ENCODE assay signal across 18 cellular contexts in genomic region chr12:5273709-5274108, GRCh38.
"Had no signal": no experiment of that assay in that cellular context is flagged by ENCODE, and none has a peak within 500 bp of the region (broad histone marks: within the 10 kb centered on the region; RNA-seq: fewer than 3 reads in every experiment).

No MANE protein-coding gene starts in this region.

- H3K9me3 Mint-ChIP-seq: activated naive CD4-positive, alpha-beta T cell treated with anti-CD3 and anti-CD28 coated beads, Interleukin-2, amount 50 U/mL, for 24 hours; memory B cell; stimulated activated memory B cell treated with anti-CD40 and anti-IgM and Interleukin-4, amounts not matched to agents 10 μg/mL and 1 μg/mL and 100 μg/mL, for 72 hours had no signal

- H3K9ac ChIP-seq: parathyroid adenoma had no signal

- H3K36me3 Mint-ChIP-seq: activated naive CD4-positive, alpha-beta T cell treated with anti-CD3 and anti-CD28 coated beads, Interleukin-2, amount 50 U/mL, for 24 hours; memory B cell; naive thymus-derived CD4-positive, alpha-beta T cell; stimulated activated memory B cell treated with anti-CD40 and anti-IgM and Interleukin-4, amounts not matched to agents 10 μg/mL and 1 μg/mL and 100 μg/mL, for 72 hours had no signal

- H3K4me3 ChIP-seq: ascending aorta, breast epithelium, gastroesophageal sphincter, heart right ventricle, thyroid gland had no signal

- H3K27ac ChIP-seq: ascending aorta, breast epithelium, gastroesophageal sphincter, heart right ventricle, neutrophil, parathyroid adenoma, thyroid gland had no signal

- H3K4me1 Mint-ChIP-seq: activated naive CD4-positive, alpha-beta T cell treated with anti-CD3 and anti-CD28 coated beads, Interleukin-2, amount 50 U/mL, for 24 hours; memory B cell; naive thymus-derived CD4-positive, alpha-beta T cell; stimulated activated memory B cell treated with anti-CD40 and anti-IgM and Interleukin-4, amounts not matched to agents 10 μg/mL and 1 μg/mL and 100 μg/mL, for 72 hours had no signal

- H3K27me3 Mint-ChIP-seq: activated naive CD4-positive, alpha-beta T cell treated with anti-CD3 and anti-CD28 coated beads, Interleukin-2, amount 50 U/mL, for 24 hours; stimulated activated memory B cell treated with anti-CD40 and anti-IgM and Interleukin-4, amounts not matched to agents 10 μg/mL and 1 μg/mL and 100 μg/mL, for 72 hours had no signal

- H3K4me3 Mint-ChIP-seq: activated naive CD4-positive, alpha-beta T cell treated with anti-CD3 and anti-CD28 coated beads, Interleukin-2, amount 50 U/mL, for 24 hours; memory B cell; naive thymus-derived CD4-positive, alpha-beta T cell; stimulated activated memory B cell treated with anti-CD40 and anti-IgM and Interleukin-4, amounts not matched to agents 10 μg/mL and 1 μg/mL and 100 μg/mL, for 72 hours had no signal

- DNase-seq: activated CD4-positive, alpha-beta T cell treated with anti-CD3 and anti-CD28 coated beads, Interleukin-2, amount 50 U/mL, for 4 hours; activated gamma-delta T cell; cortex of kidney; effector CD4-positive, alpha-beta T cell; heart right ventricle; kidney glomerular epithelial cell; naive thymus-derived CD4-positive, alpha-beta T cell; stimulated activated CD4-positive, alpha-beta T cell treated with anti-CD3 and anti-CD28 coated beads, Interleukin-4, amount 100 ng/mL, for 4 hours; T-helper 2 cell; thyroid gland had no signal

- H3K36me3 ChIP-seq: ascending aorta, breast epithelium, gastroesophageal sphincter, heart right ventricle, neutrophil, thyroid gland had no signal

- H3K9me3 ChIP-seq: ascending aorta, breast epithelium, gastroesophageal sphincter, heart right ventricle, neutrophil, thyroid gland had no signal

- H3K27ac Mint-ChIP-seq: activated naive CD4-positive, alpha-beta T cell treated with anti-CD3 and anti-CD28 coated beads, Interleukin-2, amount 50 U/mL, for 24 hours; memory B cell; naive thymus-derived CD4-positive, alpha-beta T cell; stimulated activated memory B cell treated with anti-CD40 and anti-IgM and Interleukin-4, amounts not matched to agents 10 μg/mL and 1 μg/mL and 100 μg/mL, for 72 hours had no signal

- H3K4me1 ChIP-seq: ascending aorta, breast epithelium, gastroesophageal sphincter, heart right ventricle, parathyroid adenoma, thyroid gland had no signal

- H3K27me3 ChIP-seq: ascending aorta, neutrophil, thyroid gland had no signal
